28 cellular contexts compared by ENCODE assay signal in genomic region chr10:45201271-45201670, GRCh38.
"Had no signal": no experiment of that assay in that cellular context is flagged by ENCODE, and none has a peak within 500 bp of the region (broad histone marks: within the 10 kb centered on the region; RNA-seq: fewer than 3 reads in every experiment).

No MANE protein-coding gene starts in this region.

- H3K36me3 ChIP-seq: colonic mucosa, esophagus muscularis mucosa, esophagus squamous epithelium, gastroesophageal sphincter, heart left ventricle, heart right ventricle had no signal

- H3K9me3 ChIP-seq: colonic mucosa, esophagus muscularis mucosa, esophagus squamous epithelium, gastroesophageal sphincter, heart left ventricle, heart right ventricle had no signal

- H3K27ac ChIP-seq: colonic mucosa, coronary artery, dorsolateral prefrontal cortex, epithelial cell of prostate, esophagus muscularis mucosa, esophagus squamous epithelium, foreskin keratinocyte, gastroesophageal sphincter, heart left ventricle, heart right ventricle, hepatocyte had no signal

- H2AFZ ChIP-seq: hepatocyte had no signal

- DNase-seq: colonic mucosa; cortex of kidney; dermis blood vessel endothelial cell; dorsolateral prefrontal cortex; effector CD4-positive, alpha-beta T cell; effector CD8-positive, alpha-beta T cell; effector memory CD4-positive, alpha-beta T cell; effector memory CD8-positive, alpha-beta T cell; endodermal cell; erythroblast; esophagus squamous epithelium; foreskin fibroblast; foreskin keratinocyte; foreskin melanocyte; glutamatergic neuron; head of caudate nucleus; heart left ventricle; heart right ventricle had no signal

- H3K4me1 ChIP-seq: colonic mucosa, esophagus muscularis mucosa, esophagus squamous epithelium, foreskin keratinocyte, gastroesophageal sphincter, heart left ventricle, heart right ventricle had no signal

- H3K4me2 ChIP-seq: hepatocyte had no signal

- ATAC-seq: effector memory CD8-positive, alpha-beta T cell; esophagus mucosa; foreskin keratinocyte; gastroesophageal sphincter; heart left ventricle; heart right ventricle had no signal

- H3K27me3 ChIP-seq: colonic mucosa, hepatocyte had no signal

- FAIRE-seq: colon, endometrium, endothelial cell of umbilical vein, frontal cortex had no signal

- H3K4me3 ChIP-seq: colonic mucosa, coronary artery, dorsolateral prefrontal cortex, esophagus muscularis mucosa, esophagus squamous epithelium, gastroesophageal sphincter, heart left ventricle, heart right ventricle, hepatocyte had no signal

- H3K79me2 ChIP-seq: hepatocyte had no signal
